1 cellular context compared by ENCODE assay signal in genomic region chr22:38705235-38706100, GRCh38.
TF ChIP-seq lines count a peak whose summit lies in the region.

Gene GTPBP1 (plus strand): TSS chr22:38705944. CDS start chr22:38705956, 12 bp downstream.

TF ChIP-seq in HEK293, 187 proteins besides CTCF, POLR2A, EP300 and RAD21 (continued from another document):
- TF ChIP-seq ATF2 (tag by site-specific recombination; IDR thresholded peaks at IDR 0.05; ENCODE audit: low read depth) (peak; percentile 41; the same call in 1 of the 2 replicates), SP7 (tag by site-specific recombination; IDR thresholded peaks at IDR 0.05) (peak; percentile 90), PATZ1 (tag by site-specific recombination; IDR thresholded peaks at IDR 0.05) (peak; percentile 94), ZNF335 (tag by site-specific recombination; conservative IDR thresholded peaks at IDR 0.05) (peak; percentile 84), PBX3 (CRISPR knock-in tag; IDR thresholded peaks at IDR 0.05) (peak; percentile 100), ZNF221 (tag by site-specific recombination; IDR thresholded peaks at IDR 0.05; ENCODE audit: borderline replicate concordance) (no peak), KLF17 (tag by site-specific recombination; IDR thresholded peaks at IDR 0.05) (peak; percentile 67), INSM2 (tag by site-specific recombination; IDR thresholded peaks at IDR 0.05) (peak; percentile 82), ZBTB26 (tag by site-specific recombination; optimal IDR thresholded peaks at IDR 0.05) (peak; percentile 54), HOXA7 (CRISPR knock-in tag; IDR thresholded peaks at IDR 0.05; ENCODE audit: borderline replicate concordance) (no peak), ZNF660 (tag by site-specific recombination; IDR thresholded peaks at IDR 0.05) (peak; percentile 87), ZXDB (tag by site-specific recombination; IDR thresholded peaks at IDR 0.05) (peak; percentile 78), ZNF114 (tag by site-specific recombination; IDR thresholded peaks at IDR 0.05) (no peak), IKZF3 (tag by site-specific recombination; IDR thresholded peaks at IDR 0.05) (peak; percentile 36; the same call in 1 of the 2 replicates), ZNF561 (tag by site-specific recombination; IDR thresholded peaks at IDR 0.05; ENCODE audit: borderline replicate concordance) (0 out of 2 replicates have a peak, but pooled peaks have one; percentile 34), ZNF639 (tag by site-specific recombination; IDR thresholded peaks at IDR 0.05) (no peak), OSR2 (tag by site-specific recombination; IDR thresholded peaks at IDR 0.05) (peak; percentile 74), ZNF140 (tag by site-specific recombination; IDR thresholded peaks at IDR 0.05) (no peak), KLF1 (tag by site-specific recombination; IDR thresholded peaks at IDR 0.05) (peak; percentile 53), ZBTB6 (tag by site-specific recombination; IDR thresholded peaks at IDR 0.05) (peak; percentile 47; the same call in 1 of the 2 replicates), ZNF24 (tag by site-specific recombination; IDR thresholded peaks at IDR 0.05) (0 out of 2 replicates have a peak, but pooled peaks have one; percentile 57), ZNF274 (IDR thresholded peaks at IDR 0.05; ENCODE audit: low read length) (no peak), ZNF274 (tag by site-specific recombination; IDR thresholded peaks at IDR 0.05; ENCODE audit: borderline replicate concordance) (no peak), ZNF280D (tag by site-specific recombination; IDR thresholded peaks at IDR 0.05) (no peak), ZBTB21 (tag by site-specific recombination; IDR thresholded peaks at IDR 0.05) (peak; percentile 82), ZNF394 (tag by site-specific recombination; IDR thresholded peaks at IDR 0.05; ENCODE audit: borderline replicate concordance) (no peak; the same call in 1 of the 2 replicates), ZNF354C (tag by site-specific recombination; IDR thresholded peaks at IDR 0.05; ENCODE audit: borderline replicate concordance, low read depth) (no peak), ZEB2 (tag by site-specific recombination; IDR thresholded peaks at IDR 0.05) (peak; percentile 73), YY1 (tag by site-specific recombination; IDR thresholded peaks at IDR 0.05) (peak; percentile 84), ZBTB44 (tag by site-specific recombination; IDR thresholded peaks at IDR 0.05) (peak; percentile 71; the same call in 1 of the 2 replicates), ZNF629 (tag by site-specific recombination; IDR thresholded peaks at IDR 0.05) (peak; percentile 95), GLIS2 (tag by site-specific recombination; IDR thresholded peaks at IDR 0.05) (peak; percentile 66), PRDM1 (tag by site-specific recombination; IDR thresholded peaks at IDR 0.05) (peak; percentile 69)
